2 cellular contexts compared by ENCODE assay signal in the genomic region with DNA sequence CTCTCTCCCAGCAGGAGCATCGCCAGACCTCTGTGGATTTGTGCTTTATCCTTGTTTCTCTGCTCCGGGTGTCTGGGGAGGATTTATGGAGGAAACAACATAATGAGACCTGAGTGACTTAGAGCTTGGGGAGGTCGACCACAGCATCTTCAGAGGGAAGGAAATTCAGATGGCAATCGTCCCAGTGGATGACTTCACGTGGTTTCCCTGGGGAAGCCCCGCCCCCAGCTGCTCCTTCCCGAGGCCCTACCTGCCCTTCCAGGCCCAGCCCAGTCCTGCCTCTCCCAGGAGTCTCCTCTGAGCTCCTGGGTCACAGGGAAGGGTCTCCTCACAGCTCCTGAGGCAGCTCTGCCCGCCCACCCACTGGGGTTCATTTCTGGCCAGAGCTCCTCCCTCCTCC.
TF ChIP-seq lines count a peak whose summit lies in the region.

No MANE protein-coding gene starts in this region.

TF ChIP-seq in HCT116, 20 proteins besides CTCF, POLR2A, EP300 and RAD21 (continued from another document):
- TF ChIP-seq, protein P1, sequence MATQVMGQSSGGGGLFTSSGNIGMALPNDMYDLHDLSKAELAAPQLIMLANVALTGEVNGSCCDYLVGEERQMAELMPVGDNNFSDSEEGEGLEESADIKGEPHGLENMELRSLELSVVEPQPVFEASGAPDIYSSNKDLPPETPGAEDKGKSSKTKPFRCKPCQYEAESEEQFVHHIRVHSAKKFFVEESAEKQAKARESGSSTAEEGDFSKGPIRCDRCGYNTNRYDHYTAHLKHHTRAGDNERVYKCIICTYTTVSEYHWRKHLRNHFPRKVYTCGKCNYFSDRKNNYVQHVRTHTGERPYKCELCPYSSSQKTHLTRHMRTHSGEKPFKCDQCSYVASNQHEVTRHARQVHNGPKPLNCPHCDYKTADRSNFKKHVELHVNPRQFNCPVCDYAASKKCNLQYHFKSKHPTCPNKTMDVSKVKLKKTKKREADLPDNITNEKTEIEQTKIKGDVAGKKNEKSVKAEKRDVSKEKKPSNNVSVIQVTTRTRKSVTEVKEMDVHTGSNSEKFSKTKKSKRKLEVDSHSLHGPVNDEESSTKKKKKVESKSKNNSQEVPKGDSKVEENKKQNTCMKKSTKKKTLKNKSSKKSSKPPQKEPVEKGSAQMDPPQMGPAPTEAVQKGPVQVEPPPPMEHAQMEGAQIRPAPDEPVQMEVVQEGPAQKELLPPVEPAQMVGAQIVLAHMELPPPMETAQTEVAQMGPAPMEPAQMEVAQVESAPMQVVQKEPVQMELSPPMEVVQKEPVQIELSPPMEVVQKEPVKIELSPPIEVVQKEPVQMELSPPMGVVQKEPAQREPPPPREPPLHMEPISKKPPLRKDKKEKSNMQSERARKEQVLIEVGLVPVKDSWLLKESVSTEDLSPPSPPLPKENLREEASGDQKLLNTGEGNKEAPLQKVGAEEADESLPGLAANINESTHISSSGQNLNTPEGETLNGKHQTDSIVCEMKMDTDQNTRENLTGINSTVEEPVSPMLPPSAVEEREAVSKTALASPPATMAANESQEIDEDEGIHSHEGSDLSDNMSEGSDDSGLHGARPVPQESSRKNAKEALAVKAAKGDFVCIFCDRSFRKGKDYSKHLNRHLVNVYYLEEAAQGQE (IDR thresholded peaks at IDR 0.05; ENCODE audit: low read depth): no peak
- no peak for TF ChIP-seq JUND (IDR thresholded peaks at IDR 0.05)
- no peak for TF ChIP-seq SIN3A (IDR thresholded peaks at IDR 0.05; ENCODE audit: low read depth)
- TF ChIP-seq YY1 (IDR thresholded peaks at IDR 0.05; ENCODE audit: extremely low read depth, insufficient replicate concordance, low read depth, low read length): no peak
- TF ChIP-seq SP1 (IDR thresholded peaks at IDR 0.05; ENCODE audit: low read depth): no peak
- TF ChIP-seq, protein P2, sequence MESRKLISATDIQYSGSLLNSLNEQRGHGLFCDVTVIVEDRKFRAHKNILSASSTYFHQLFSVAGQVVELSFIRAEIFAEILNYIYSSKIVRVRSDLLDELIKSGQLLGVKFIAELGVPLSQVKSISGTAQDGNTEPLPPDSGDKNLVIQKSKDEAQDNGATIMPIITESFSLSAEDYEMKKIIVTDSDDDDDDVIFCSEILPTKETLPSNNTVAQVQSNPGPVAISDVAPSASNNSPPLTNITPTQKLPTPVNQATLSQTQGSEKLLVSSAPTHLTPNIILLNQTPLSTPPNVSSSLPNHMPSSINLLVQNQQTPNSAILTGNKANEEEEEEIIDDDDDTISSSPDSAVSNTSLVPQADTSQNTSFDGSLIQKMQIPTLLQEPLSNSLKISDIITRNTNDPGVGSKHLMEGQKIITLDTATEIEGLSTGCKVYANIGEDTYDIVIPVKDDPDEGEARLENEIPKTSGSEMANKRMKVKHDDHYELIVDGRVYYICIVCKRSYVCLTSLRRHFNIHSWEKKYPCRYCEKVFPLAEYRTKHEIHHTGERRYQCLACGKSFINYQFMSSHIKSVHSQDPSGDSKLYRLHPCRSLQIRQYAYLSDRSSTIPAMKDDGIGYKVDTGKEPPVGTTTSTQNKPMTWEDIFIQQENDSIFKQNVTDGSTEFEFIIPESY (IDR thresholded peaks at IDR 0.05; ENCODE audit: extremely low read depth, insufficient replicate concordance, low read length): no peak
- no peak for TF ChIP-seq SRF (IDR thresholded peaks at IDR 0.05; ENCODE audit: low read depth)
- TF ChIP-seq CBX3 (IDR thresholded peaks at IDR 0.05; ENCODE audit: low read depth): no peak
- TF ChIP-seq, protein P3, sequence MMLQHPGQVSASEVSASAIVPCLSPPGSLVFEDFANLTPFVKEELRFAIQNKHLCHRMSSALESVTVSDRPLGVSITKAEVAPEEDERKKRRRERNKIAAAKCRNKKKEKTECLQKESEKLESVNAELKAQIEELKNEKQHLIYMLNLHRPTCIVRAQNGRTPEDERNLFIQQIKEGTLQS (IDR thresholded peaks at IDR 0.05): no peak
- TF ChIP-seq, protein P4, sequence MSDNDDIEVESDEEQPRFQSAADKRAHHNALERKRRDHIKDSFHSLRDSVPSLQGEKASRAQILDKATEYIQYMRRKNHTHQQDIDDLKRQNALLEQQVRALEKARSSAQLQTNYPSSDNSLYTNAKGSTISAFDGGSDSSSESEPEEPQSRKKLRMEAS (IDR thresholded peaks at IDR 0.05): no peak
- no peak for TF ChIP-seq EZH2 (IDR thresholded peaks at IDR 0.05)
- no peak for TF ChIP-seq TCF7L2 (IDR thresholded peaks at IDR 0.05; ENCODE audit: borderline replicate concordance, extremely low read depth, insufficient read depth, insufficient read length)

TF ChIP-seq in WTC11, 78 proteins besides CTCF, POLR2A, EP300 and RAD21 (continued from another document):
- TF ChIP-seq, protein P5, sequence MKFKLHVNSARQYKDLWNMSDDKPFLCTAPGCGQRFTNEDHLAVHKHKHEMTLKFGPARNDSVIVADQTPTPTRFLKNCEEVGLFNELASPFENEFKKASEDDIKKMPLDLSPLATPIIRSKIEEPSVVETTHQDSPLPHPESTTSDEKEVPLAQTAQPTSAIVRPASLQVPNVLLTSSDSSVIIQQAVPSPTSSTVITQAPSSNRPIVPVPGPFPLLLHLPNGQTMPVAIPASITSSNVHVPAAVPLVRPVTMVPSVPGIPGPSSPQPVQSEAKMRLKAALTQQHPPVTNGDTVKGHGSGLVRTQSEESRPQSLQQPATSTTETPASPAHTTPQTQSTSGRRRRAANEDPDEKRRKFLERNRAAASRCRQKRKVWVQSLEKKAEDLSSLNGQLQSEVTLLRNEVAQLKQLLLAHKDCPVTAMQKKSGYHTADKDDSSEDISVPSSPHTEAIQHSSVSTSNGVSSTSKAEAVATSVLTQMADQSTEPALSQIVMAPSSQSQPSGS (CRISPR knock-in tag; IDR thresholded peaks at IDR 0.05; ENCODE audit: borderline replicate concordance, low read depth): no peak
- TF ChIP-seq ZNF232 (CRISPR knock-in tag; IDR thresholded peaks at IDR 0.05): no peak
- TF ChIP-seq, protein P6, sequence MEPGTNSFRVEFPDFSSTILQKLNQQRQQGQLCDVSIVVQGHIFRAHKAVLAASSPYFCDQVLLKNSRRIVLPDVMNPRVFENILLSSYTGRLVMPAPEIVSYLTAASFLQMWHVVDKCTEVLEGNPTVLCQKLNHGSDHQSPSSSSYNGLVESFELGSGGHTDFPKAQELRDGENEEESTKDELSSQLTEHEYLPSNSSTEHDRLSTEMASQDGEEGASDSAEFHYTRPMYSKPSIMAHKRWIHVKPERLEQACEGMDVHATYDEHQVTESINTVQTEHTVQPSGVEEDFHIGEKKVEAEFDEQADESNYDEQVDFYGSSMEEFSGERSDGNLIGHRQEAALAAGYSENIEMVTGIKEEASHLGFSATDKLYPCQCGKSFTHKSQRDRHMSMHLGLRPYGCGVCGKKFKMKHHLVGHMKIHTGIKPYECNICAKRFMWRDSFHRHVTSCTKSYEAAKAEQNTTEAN (CRISPR knock-in tag; IDR thresholded peaks at IDR 0.05): no peak
- TF ChIP-seq MYBL2 (CRISPR knock-in tag; IDR thresholded peaks at IDR 0.05): no peak
- TF ChIP-seq, protein P7, sequence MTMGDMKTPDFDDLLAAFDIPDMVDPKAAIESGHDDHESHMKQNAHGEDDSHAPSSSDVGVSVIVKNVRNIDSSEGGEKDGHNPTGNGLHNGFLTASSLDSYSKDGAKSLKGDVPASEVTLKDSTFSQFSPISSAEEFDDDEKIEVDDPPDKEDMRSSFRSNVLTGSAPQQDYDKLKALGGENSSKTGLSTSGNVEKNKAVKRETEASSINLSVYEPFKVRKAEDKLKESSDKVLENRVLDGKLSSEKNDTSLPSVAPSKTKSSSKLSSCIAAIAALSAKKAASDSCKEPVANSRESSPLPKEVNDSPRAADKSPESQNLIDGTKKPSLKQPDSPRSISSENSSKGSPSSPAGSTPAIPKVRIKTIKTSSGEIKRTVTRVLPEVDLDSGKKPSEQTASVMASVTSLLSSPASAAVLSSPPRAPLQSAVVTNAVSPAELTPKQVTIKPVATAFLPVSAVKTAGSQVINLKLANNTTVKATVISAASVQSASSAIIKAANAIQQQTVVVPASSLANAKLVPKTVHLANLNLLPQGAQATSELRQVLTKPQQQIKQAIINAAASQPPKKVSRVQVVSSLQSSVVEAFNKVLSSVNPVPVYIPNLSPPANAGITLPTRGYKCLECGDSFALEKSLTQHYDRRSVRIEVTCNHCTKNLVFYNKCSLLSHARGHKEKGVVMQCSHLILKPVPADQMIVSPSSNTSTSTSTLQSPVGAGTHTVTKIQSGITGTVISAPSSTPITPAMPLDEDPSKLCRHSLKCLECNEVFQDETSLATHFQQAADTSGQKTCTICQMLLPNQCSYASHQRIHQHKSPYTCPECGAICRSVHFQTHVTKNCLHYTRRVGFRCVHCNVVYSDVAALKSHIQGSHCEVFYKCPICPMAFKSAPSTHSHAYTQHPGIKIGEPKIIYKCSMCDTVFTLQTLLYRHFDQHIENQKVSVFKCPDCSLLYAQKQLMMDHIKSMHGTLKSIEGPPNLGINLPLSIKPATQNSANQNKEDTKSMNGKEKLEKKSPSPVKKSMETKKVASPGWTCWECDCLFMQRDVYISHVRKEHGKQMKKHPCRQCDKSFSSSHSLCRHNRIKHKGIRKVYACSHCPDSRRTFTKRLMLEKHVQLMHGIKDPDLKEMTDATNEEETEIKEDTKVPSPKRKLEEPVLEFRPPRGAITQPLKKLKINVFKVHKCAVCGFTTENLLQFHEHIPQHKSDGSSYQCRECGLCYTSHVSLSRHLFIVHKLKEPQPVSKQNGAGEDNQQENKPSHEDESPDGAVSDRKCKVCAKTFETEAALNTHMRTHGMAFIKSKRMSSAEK (CRISPR knock-in tag; IDR thresholded peaks at IDR 0.05; ENCODE audit: borderline replicate concordance): no peak
- TF ChIP-seq NFE2L1 (CRISPR knock-in tag; IDR thresholded peaks at IDR 0.05): no peak
- TF ChIP-seq, protein P8, sequence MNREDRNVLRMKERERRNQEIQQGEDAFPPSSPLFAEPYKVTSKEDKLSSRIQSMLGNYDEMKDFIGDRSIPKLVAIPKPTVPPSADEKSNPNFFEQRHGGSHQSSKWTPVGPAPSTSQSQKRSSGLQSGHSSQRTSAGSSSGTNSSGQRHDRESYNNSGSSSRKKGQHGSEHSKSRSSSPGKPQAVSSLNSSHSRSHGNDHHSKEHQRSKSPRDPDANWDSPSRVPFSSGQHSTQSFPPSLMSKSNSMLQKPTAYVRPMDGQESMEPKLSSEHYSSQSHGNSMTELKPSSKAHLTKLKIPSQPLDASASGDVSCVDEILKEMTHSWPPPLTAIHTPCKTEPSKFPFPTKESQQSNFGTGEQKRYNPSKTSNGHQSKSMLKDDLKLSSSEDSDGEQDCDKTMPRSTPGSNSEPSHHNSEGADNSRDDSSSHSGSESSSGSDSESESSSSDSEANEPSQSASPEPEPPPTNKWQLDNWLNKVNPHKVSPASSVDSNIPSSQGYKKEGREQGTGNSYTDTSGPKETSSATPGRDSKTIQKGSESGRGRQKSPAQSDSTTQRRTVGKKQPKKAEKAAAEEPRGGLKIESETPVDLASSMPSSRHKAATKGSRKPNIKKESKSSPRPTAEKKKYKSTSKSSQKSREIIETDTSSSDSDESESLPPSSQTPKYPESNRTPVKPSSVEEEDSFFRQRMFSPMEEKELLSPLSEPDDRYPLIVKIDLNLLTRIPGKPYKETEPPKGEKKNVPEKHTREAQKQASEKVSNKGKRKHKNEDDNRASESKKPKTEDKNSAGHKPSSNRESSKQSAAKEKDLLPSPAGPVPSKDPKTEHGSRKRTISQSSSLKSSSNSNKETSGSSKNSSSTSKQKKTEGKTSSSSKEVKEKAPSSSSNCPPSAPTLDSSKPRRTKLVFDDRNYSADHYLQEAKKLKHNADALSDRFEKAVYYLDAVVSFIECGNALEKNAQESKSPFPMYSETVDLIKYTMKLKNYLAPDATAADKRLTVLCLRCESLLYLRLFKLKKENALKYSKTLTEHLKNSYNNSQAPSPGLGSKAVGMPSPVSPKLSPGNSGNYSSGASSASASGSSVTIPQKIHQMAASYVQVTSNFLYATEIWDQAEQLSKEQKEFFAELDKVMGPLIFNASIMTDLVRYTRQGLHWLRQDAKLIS (CRISPR knock-in tag; IDR thresholded peaks at IDR 0.05; ENCODE audit: borderline replicate concordance): no peak
- TF ChIP-seq ESRRA (CRISPR knock-in tag; IDR thresholded peaks at IDR 0.05; ENCODE audit: borderline replicate concordance): no peak
- no peak for TF ChIP-seq SP1 (CRISPR knock-in tag; conservative IDR thresholded peaks at IDR 0.05)
- TF ChIP-seq ZNF219 (CRISPR knock-in tag; IDR thresholded peaks at IDR 0.05; ENCODE audit: borderline replicate concordance): no peak
- TF ChIP-seq FOXP1 (CRISPR knock-in tag; IDR thresholded peaks at IDR 0.05; ENCODE audit: borderline replicate concordance): no peak
- TF ChIP-seq, protein P3 (CRISPR knock-in tag; conservative IDR thresholded peaks at IDR 0.05): no peak
- TF ChIP-seq JUN (CRISPR knock-in tag; IDR thresholded peaks at IDR 0.05): no peak
- TF ChIP-seq ZNF138 (CRISPR knock-in tag; conservative IDR thresholded peaks at IDR 0.05): no peak
- TF ChIP-seq, protein P9, sequence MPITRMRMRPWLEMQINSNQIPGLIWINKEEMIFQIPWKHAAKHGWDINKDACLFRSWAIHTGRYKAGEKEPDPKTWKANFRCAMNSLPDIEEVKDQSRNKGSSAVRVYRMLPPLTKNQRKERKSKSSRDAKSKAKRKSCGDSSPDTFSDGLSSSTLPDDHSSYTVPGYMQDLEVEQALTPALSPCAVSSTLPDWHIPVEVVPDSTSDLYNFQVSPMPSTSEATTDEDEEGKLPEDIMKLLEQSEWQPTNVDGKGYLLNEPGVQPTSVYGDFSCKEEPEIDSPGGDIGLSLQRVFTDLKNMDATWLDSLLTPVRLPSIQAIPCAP (CRISPR knock-in tag; IDR thresholded peaks at IDR 0.05): no peak
- TF ChIP-seq CBFB (CRISPR knock-in tag; IDR thresholded peaks at IDR 0.05; ENCODE audit: low read depth): no peak
- no peak for TF ChIP-seq JAZF1 (CRISPR knock-in tag; IDR thresholded peaks at IDR 0.05)
TF ChIP-seq in WTC11: peak in this region for 0.
